27 cellular contexts compared by ENCODE assay signal in the genomic region with DNA sequence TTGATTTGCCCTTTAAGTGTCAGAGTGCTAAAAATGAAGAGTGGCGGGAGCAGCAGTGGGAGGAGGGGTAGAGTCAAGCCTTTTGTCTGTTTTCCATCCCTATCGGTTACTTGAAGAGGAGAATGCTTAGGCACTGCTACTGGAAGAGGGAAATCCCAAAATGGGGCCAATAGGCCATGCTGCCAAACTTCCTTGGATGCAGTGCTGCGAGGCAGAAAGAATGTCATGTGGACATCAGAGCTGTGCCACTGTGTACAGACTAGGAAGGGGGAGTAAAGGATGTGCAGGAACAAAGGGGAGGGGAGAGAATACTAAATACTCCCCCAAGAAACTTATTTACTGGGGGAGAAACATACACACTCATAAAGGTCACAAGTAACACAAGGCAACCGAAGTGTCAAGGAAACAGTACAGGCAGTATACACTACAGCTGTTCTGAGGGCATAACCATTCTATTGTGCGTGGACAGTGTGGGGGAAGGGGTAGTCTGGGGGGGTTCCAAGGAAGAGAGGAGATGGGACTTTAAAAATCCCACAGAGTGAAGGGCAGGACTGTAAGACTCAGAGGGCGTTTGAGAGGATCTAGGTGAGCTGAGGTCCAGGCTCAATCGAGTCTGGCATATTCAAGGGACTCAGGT.
"Had no signal": no experiment of that assay in that cellular context is flagged by ENCODE, and none has a peak within 500 bp of the region (broad histone marks: within the 10 kb centered on the region; RNA-seq: fewer than 3 reads in every experiment).

No MANE protein-coding gene starts in this region.

- H3K4me3 ChIP-seq: hepatocyte, lung, neural progenitor cell, psoas muscle, skin epidermis, stomach, testis, thyroid gland, transverse colon, upper lobe of left lung, vagina had no signal

- H2AFZ ChIP-seq: hepatocyte, neural progenitor cell, parathyroid adenoma had no signal

- DNase-seq: islet precursor cell; mesendoderm; naive B cell; natural killer cell; nephron progenitor cell; occipital lobe; psoas muscle; stimulated activated CD4-positive, alpha-beta T cell treated with anti-CD3 and anti-CD28 coated beads, Interleukin-12 subunit alpha, Interleukin-12 subunit beta, amount 100 ng/mL, for 4 hours; stimulated activated CD4-positive, alpha-beta T cell treated with anti-CD3 and anti-CD28 coated beads, Interleukin-15, amount 100 ng/mL, for 24 hours; stimulated activated CD4-positive, alpha-beta T cell treated with anti-CD3 and anti-CD28 coated beads, Interleukin-2, amount 100 ng/mL, for 24 hours; stimulated activated CD4-positive, alpha-beta T cell treated with anti-CD3 and anti-CD28 coated beads, Interleukin-4, amount 100 ng/mL, for 1 hour; stimulated activated naive B cell treated with anti-CD40 and anti-IgM and Interleukin-4, amounts not matched to agents 10 μg/mL and 1 μg/mL and 100 μg/mL, for 72 hours; stimulated activated naive CD8-positive, alpha-beta T cell treated with anti-CD3 and anti-CD28 coated beads, Interleukin-15, Interleukin-2, amounts not matched to agents 100 U/mL and 50 U/mL, for 24 hours; stomach; testis; thyroid gland; transverse colon; upper lobe of left lung had no signal

- H3K4me2 ChIP-seq: hepatocyte, neural progenitor cell had no signal

- ATAC-seq: left lobe of liver; sciatic nerve; stimulated activated naive B cell treated with anti-CD40 and anti-IgM and Interleukin-4, amounts not matched to agents 10 μg/mL and 1 μg/mL and 100 μg/mL, for 72 hours; stimulated activated naive CD8-positive, alpha-beta T cell treated with anti-CD3 and anti-CD28 coated beads, Interleukin-15, Interleukin-2, amounts not matched to agents 100 U/mL and 50 U/mL, for 24 hours had no signal

- H3K9me3 ChIP-seq: neutrophil, psoas muscle, stomach, testis, thyroid gland, transverse colon, upper lobe of left lung, vagina had no signal

- H3K9ac ChIP-seq: neural progenitor cell, parathyroid adenoma had no signal

- H3K79me2 ChIP-seq: hepatocyte had no signal

- H3K27ac ChIP-seq: hepatocyte, neural progenitor cell, neutrophil, parathyroid adenoma, psoas muscle, skin epidermis, stomach, testis, thyroid gland, transverse colon, upper lobe of left lung, vagina had no signal

- H3K36me3 ChIP-seq: neural progenitor cell, neutrophil, stomach, thyroid gland, transverse colon, upper lobe of left lung, vagina had no signal

- H3K27me3 ChIP-seq: hepatocyte, neural progenitor cell, neutrophil, stomach, testis, thyroid gland, transverse colon, upper lobe of left lung, vagina had no signal

- H3K4me1 ChIP-seq: parathyroid adenoma, psoas muscle, stomach, testis, thyroid gland, transverse colon, upper lobe of left lung, vagina had no signal
